15 cellular contexts compared by ENCODE assay signal in the genomic region with DNA sequence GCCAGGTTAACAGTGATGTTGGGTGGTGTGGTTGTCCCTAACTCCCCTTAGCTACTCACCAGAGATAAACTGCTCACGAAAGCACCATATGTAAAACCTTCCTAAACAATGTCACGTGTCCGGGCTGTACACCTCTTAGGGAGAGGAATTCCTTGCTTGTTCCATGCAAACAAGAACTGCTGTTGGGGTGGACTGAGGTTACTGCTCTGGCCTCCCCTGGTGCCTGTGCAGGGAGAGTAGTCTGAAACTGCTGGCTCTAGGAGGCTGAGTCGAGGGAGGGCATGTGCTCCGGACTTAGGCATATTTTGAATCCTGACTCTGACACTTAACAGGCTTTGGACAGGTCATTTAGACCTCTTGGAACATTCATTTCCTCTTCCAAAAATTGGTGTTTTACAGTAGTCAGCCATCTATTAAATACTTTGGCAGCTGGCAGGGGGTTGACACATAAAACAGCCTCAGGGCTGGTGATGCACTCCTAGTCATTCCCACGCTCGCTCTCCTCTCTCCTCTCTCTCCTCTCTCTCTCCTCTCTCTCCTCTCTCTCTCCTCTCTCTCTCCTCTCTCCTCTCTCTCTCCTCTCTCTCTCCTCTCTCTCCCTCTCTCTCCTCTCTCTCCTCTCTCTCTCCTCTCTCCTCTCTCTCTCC. TPM values are rescaled to one million over a fixed set of nuclear protein-coding genes. Genes with fewer than 3 reads are reported as not detected.
DNase-seq lines count a peak whose midpoint lies in the region; ATAC-seq and TF ChIP-seq lines count a peak whose summit lies in the region.
"Had no signal": no experiment of that assay in that cellular context is flagged by ENCODE, and none has a peak within 500 bp of the region (broad histone marks: within the 10 kb centered on the region; RNA-seq: fewer than 3 reads in every experiment).

No MANE protein-coding gene starts in this region.

- peak overlapping the region; percentile 16 for H3K4me3 Mint-ChIP-seq in central memory CD8-positive, alpha-beta T cell
- no peak overlapping the region for H3K4me3 Mint-ChIP-seq in WTC11
- H3K4me3 Mint-ChIP-seq: activated CD4-positive, alpha-beta T cell treated with anti-CD3 and anti-CD28 coated beads for 36 hours; dendritic cell treated with granulocyte-macrophage colony-stimulating factor and Interleukin-4, amounts not matched to agents 40 ng/mL and 50 ng/mL, for 4 days; memory B cell had no signal

- ATAC-seq in central memory CD8-positive, alpha-beta T cell (replicated peaks; ENCODE audit: extremely low read depth, poor library complexity, severe bottlenecking) = no peak
- no peak for ATAC-seq in WTC11
- ATAC-seq: HCT116 had no signal

- POLR2A ChIA-PET in WTC11 (lab: Charles Lee) = no interaction called here

- H3K4me1 Mint-ChIP-seq in central memory CD8-positive, alpha-beta T cell = peaks cover 31% of the 10 kb centered on the region
- H3K4me1 Mint-ChIP-seq in WTC11 = peaks cover 14% of the 10 kb centered on the region

- DNase-seq in Daoy (ENCODE audit: low read depth) (peak; percentile 81), M059J (ENCODE audit: low read depth) (peak; percentile 50), myocyte (ENCODE audit: low read depth) (peak; percentile 31), GM03348 (ENCODE audit: low spot score) (no peak), NCI-H1105 (lab: John Stamatoyannopoulos, UW) (no peak), WTC11 (ENCODE audit: low spot score) (no peak)
- DNase-seq in central memory CD8-positive, alpha-beta T cell (ENCODE audit: low spot score in 2 of 2) = no peak
- DNase-seq: activated CD4-positive, alpha-beta T cell treated with anti-CD3 and anti-CD28 coated beads for 36 hours; activated T-cell treated with anti-CD3 and anti-CD28 coated beads, Interleukin-2, amount 50 U/mL, for 72 hours; NCI-H2227 treated with DMSO at 0.1 percent for 48 hours; nucleus accumbens had no signal

- CTCF ChIA-PET in WTC11 (lab: Charles Lee) = interaction anchor here (5.1 kb wide), 1 partner anchor 120 kb away, joined by 33 read pairs; no protein-coding TSS in a partner anchor

- peaks cover 6% of the 10 kb centered on the region for H3K9me3 Mint-ChIP-seq in central memory CD8-positive, alpha-beta T cell
- no peaks in the 10 kb centered on the region for H3K9me3 Mint-ChIP-seq in WTC11
- H3K9me3 Mint-ChIP-seq: dendritic cell treated with granulocyte-macrophage colony-stimulating factor and Interleukin-4, amounts not matched to agents 40 ng/mL and 50 ng/mL, for 4 days had no signal

- peak overlapping the region; percentile 98 for H3K27ac Mint-ChIP-seq in central memory CD8-positive, alpha-beta T cell (ENCODE audit: low read depth)
- no peak overlapping the region for H3K27ac Mint-ChIP-seq in WTC11
- H3K27ac Mint-ChIP-seq: dendritic cell treated with granulocyte-macrophage colony-stimulating factor and Interleukin-4, amounts not matched to agents 40 ng/mL and 50 ng/mL, for 4 days had no signal

- H3K27me3 Mint-ChIP-seq in central memory CD8-positive, alpha-beta T cell = peaks cover 12% of the 10 kb centered on the region
- H3K27me3 Mint-ChIP-seq in WTC11 (ENCODE audit: low read depth) = peaks cover 8% of the 10 kb centered on the region
- H3K27me3 Mint-ChIP-seq: memory B cell had no signal

- no peak for TF ChIP-seq CTCF in WTC11 (IDR thresholded peaks at IDR 0.05)

- H3K36me3 Mint-ChIP-seq in central memory CD8-positive, alpha-beta T cell (ENCODE audit: insufficient read depth) = peaks cover 21% of the 10 kb centered on the region
- H3K36me3 Mint-ChIP-seq in WTC11 = no peaks in the 10 kb centered on the region; the same call in 1 of the 2 replicates

TF ChIP-seq in WTC11, 78 proteins besides CTCF, POLR2A, EP300 and RAD21:
- no peak for TF ChIP-seq JUN (CRISPR knock-in tag; IDR thresholded peaks at IDR 0.05)
- TF ChIP-seq ZNF219 (CRISPR knock-in tag; IDR thresholded peaks at IDR 0.05; ENCODE audit: borderline replicate concordance) = no peak
- TF ChIP-seq MXD4 (CRISPR knock-in tag; IDR thresholded peaks at IDR 0.05; ENCODE audit: borderline replicate concordance) = no peak
- TF ChIP-seq, protein P1, sequence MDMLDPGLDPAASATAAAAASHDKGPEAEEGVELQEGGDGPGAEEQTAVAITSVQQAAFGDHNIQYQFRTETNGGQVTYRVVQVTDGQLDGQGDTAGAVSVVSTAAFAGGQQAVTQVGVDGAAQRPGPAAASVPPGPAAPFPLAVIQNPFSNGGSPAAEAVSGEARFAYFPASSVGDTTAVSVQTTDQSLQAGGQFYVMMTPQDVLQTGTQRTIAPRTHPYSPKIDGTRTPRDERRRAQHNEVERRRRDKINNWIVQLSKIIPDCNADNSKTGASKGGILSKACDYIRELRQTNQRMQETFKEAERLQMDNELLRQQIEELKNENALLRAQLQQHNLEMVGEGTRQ (CRISPR knock-in tag; IDR thresholded peaks at IDR 0.05) = no peak
- TF ChIP-seq, protein P2, sequence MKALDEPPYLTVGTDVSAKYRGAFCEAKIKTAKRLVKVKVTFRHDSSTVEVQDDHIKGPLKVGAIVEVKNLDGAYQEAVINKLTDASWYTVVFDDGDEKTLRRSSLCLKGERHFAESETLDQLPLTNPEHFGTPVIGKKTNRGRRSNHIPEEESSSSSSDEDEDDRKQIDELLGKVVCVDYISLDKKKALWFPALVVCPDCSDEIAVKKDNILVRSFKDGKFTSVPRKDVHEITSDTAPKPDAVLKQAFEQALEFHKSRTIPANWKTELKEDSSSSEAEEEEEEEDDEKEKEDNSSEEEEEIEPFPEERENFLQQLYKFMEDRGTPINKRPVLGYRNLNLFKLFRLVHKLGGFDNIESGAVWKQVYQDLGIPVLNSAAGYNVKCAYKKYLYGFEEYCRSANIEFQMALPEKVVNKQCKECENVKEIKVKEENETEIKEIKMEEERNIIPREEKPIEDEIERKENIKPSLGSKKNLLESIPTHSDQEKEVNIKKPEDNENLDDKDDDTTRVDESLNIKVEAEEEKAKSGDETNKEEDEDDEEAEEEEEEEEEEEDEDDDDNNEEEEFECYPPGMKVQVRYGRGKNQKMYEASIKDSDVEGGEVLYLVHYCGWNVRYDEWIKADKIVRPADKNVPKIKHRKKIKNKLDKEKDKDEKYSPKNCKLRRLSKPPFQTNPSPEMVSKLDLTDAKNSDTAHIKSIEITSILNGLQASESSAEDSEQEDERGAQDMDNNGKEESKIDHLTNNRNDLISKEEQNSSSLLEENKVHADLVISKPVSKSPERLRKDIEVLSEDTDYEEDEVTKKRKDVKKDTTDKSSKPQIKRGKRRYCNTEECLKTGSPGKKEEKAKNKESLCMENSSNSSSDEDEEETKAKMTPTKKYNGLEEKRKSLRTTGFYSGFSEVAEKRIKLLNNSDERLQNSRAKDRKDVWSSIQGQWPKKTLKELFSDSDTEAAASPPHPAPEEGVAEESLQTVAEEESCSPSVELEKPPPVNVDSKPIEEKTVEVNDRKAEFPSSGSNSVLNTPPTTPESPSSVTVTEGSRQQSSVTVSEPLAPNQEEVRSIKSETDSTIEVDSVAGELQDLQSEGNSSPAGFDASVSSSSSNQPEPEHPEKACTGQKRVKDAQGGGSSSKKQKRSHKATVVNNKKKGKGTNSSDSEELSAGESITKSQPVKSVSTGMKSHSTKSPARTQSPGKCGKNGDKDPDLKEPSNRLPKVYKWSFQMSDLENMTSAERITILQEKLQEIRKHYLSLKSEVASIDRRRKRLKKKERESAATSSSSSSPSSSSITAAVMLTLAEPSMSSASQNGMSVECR (CRISPR knock-in tag; IDR thresholded peaks at IDR 0.05; ENCODE audit: borderline replicate concordance) = no peak
- TF ChIP-seq, protein P3, sequence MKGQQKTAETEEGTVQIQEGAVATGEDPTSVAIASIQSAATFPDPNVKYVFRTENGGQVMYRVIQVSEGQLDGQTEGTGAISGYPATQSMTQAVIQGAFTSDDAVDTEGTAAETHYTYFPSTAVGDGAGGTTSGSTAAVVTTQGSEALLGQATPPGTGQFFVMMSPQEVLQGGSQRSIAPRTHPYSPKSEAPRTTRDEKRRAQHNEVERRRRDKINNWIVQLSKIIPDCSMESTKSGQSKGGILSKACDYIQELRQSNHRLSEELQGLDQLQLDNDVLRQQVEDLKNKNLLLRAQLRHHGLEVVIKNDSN (CRISPR knock-in tag; IDR thresholded peaks at IDR 0.05) = no peak
- TF ChIP-seq ETV6 (CRISPR knock-in tag; IDR thresholded peaks at IDR 0.05) = no peak
- TF ChIP-seq CREB1 (CRISPR knock-in tag; IDR thresholded peaks at IDR 0.05) = no peak
- TF ChIP-seq, protein P4, sequence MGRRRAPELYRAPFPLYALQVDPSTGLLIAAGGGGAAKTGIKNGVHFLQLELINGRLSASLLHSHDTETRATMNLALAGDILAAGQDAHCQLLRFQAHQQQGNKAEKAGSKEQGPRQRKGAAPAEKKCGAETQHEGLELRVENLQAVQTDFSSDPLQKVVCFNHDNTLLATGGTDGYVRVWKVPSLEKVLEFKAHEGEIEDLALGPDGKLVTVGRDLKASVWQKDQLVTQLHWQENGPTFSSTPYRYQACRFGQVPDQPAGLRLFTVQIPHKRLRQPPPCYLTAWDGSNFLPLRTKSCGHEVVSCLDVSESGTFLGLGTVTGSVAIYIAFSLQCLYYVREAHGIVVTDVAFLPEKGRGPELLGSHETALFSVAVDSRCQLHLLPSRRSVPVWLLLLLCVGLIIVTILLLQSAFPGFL (CRISPR knock-in tag; IDR thresholded peaks at IDR 0.05; ENCODE audit: borderline replicate concordance) = no peak

RNA-seq across cellular contexts. Expression of a gene that starts 10.6 kb away (rescaled TPM):
- not detected in 2 replicates for total RNA-seq in Daoy (2014; rRNA removed; shearing (Covaris generic))
- total RNA-seq in M059J (2014; rRNA removed; shearing (Covaris generic)) = not detected in 2 replicates
- total RNA-seq in myocyte = 6.9 and 7.7 TPM in 2 replicates
- 20.9 TPM for polyA plus RNA-seq in myocyte (2012)
- total RNA-seq in WTC11 (2021) = 10.5 to 15.7 TPM (median 15.1 TPM) in 3 replicates

RNA-seq across cellular contexts. Expression of a gene that starts 52.9 kb away (rescaled TPM):
- not detected in 2 replicates for total RNA-seq in Daoy (2014; rRNA removed; shearing (Covaris generic))
- total RNA-seq in M059J (2014; rRNA removed; shearing (Covaris generic)) = not detected in 2 replicates
- total RNA-seq in myocyte (not detected in 2 replicates), WTC11 (2021) (0.39 to 1.1 TPM (median 0.46 TPM) in 3 replicates)
- polyA plus RNA-seq in myocyte (2012) = not detected
- total RNA-seq: activated CD4-positive, alpha-beta T cell treated with anti-CD3 and anti-CD28 coated beads for 36 hours; activated T-cell treated with anti-CD3 and anti-CD28 coated beads, Interleukin-2, amount 50 U/mL, for 72 hours; smooth muscle cell had no signal

Comparison
In these comparisons a context has a peak if more than half of its experiments do, and no peak if none do; other contexts are left out.
1. DNase-seq: peak in Daoy (single experiment), M059J (single experiment) and myocyte (single experiment); none in central memory CD8-positive, alpha-beta T cell (0 of 2), GM03348 (single experiment), NCI-H1105 (single experiment) and WTC11 (single experiment).